ENCODE assay signal across 30 cellular contexts in the genomic region with DNA sequence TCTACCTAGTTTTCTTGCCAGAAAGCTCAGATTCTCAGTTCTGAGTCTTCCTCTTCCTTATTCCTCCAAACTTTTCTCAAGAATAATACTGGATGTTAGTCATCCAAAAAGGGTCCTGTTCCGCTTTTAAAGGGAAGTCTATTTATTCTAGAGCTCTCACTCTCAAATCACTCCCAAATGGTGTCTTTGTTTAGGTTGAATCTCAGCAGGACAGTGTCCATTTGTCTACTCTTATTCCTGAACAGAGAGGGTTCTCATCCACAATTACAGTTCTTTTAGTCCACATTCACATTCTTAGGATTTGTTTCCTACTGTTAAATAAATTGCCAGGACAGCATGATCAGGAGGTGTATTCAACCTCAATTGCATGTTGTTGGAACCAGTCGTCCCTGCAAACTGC.
"Had no signal": no experiment of that assay in that cellular context is flagged by ENCODE, and none has a peak within 500 bp of the region (broad histone marks: within the 10 kb centered on the region; RNA-seq: fewer than 3 reads in every experiment).

No MANE protein-coding gene starts in this region.

- H3K27ac Mint-ChIP-seq: mesothelial cell of epicardium; naive B cell; natural killer cell treated with Interleukin-12 subunit alpha and Interleukin-12 subunit beta and Interleukin-15 and Interleukin-18, amount 100 ng/mL, for 72 hours; stimulated activated effector memory CD8-positive, alpha-beta T cell treated with anti-CD3 and anti-CD28 coated beads, Interleukin-12 subunit alpha, Interleukin-12 subunit beta, amount 100 ng/mL, for 72 hours; type B pancreatic cell had no signal

- H3K36me3 Mint-ChIP-seq: mesothelial cell of epicardium; naive B cell; natural killer cell treated with Interleukin-12 subunit alpha and Interleukin-12 subunit beta and Interleukin-15 and Interleukin-18, amount 100 ng/mL, for 72 hours; stimulated activated effector memory CD8-positive, alpha-beta T cell treated with anti-CD3 and anti-CD28 coated beads, Interleukin-12 subunit alpha, Interleukin-12 subunit beta, amount 100 ng/mL, for 72 hours; type B pancreatic cell had no signal

- H3K27me3 Mint-ChIP-seq: naive B cell; natural killer cell treated with Interleukin-12 subunit alpha and Interleukin-12 subunit beta and Interleukin-15 and Interleukin-18, amount 100 ng/mL, for 72 hours; type B pancreatic cell had no signal

- H3K27ac ChIP-seq: dorsolateral prefrontal cortex, epithelial cell of prostate, gastroesophageal sphincter, heart left ventricle, hepatocyte, left lung, ovary, psoas muscle, sigmoid colon, testis, tibial artery had no signal

- H2AFZ ChIP-seq: hepatocyte had no signal

- DNase-seq: dorsolateral prefrontal cortex; effector CD4-positive, alpha-beta T cell; foreskin fibroblast; heart left ventricle; left cardiac atrium; left lung; mesenchymal stem cell; mucosa of descending colon; naive B cell; occipital lobe; ovary; posterior cingulate gyrus; psoas muscle; right cardiac atrium; sigmoid colon; stimulated activated CD4-positive, alpha-beta T cell treated with anti-CD3 and anti-CD28 coated beads, Interleukin-2, amount 100 ng/mL, for 24 hours; stimulated activated CD4-positive, alpha-beta T cell treated with anti-CD3 and anti-CD28 coated beads, Interleukin-4, amount 100 ng/mL, for 24 hours; stimulated activated naive CD8-positive, alpha-beta T cell treated with anti-CD3 and anti-CD28 coated beads, Interleukin-15, Interleukin-2, amounts not matched to agents 100 U/mL and 50 U/mL, for 24 hours; substantia nigra; testis; tibial artery had no signal

- H3K36me3 ChIP-seq: gastroesophageal sphincter, heart left ventricle, left lung, ovary, sigmoid colon, tibial artery had no signal

- H3K9me3 Mint-ChIP-seq: mesothelial cell of epicardium, type B pancreatic cell had no signal

- FAIRE-seq: islet of Langerhans had no signal

- H3K4me3 ChIP-seq: dorsolateral prefrontal cortex, gastroesophageal sphincter, heart left ventricle, hepatocyte, left lung, mucosa of descending colon, ovary, psoas muscle, sigmoid colon, testis, tibial artery had no signal

- H3K27me3 ChIP-seq: dorsolateral prefrontal cortex, gastroesophageal sphincter, heart left ventricle, hepatocyte, left lung, ovary, sigmoid colon, testis, tibial artery had no signal

- H3K4me1 Mint-ChIP-seq: mesothelial cell of epicardium; naive B cell; stimulated activated effector memory CD8-positive, alpha-beta T cell treated with anti-CD3 and anti-CD28 coated beads, Interleukin-12 subunit alpha, Interleukin-12 subunit beta, amount 100 ng/mL, for 72 hours had no signal

- ATAC-seq: esophagus mucosa; gastroesophageal sphincter; heart left ventricle; left cardiac atrium; left lung; mucosa of descending colon; natural killer cell treated with Interleukin-12 subunit alpha and Interleukin-12 subunit beta and Interleukin-15 and Interleukin-18, amount 100 ng/mL, for 72 hours; psoas muscle; right cardiac atrium; stimulated activated effector memory CD8-positive, alpha-beta T cell treated with anti-CD3 and anti-CD28 coated beads, Interleukin-12 subunit alpha, Interleukin-12 subunit beta, amount 100 ng/mL, for 72 hours; stimulated activated naive CD8-positive, alpha-beta T cell treated with anti-CD3 and anti-CD28 coated beads, Interleukin-15, Interleukin-2, amounts not matched to agents 100 U/mL and 50 U/mL, for 24 hours had no signal

- H3K4me3 Mint-ChIP-seq: mesothelial cell of epicardium; naive B cell; natural killer cell treated with Interleukin-12 subunit alpha and Interleukin-12 subunit beta and Interleukin-15 and Interleukin-18, amount 100 ng/mL, for 72 hours; stimulated activated effector memory CD8-positive, alpha-beta T cell treated with anti-CD3 and anti-CD28 coated beads, Interleukin-12 subunit alpha, Interleukin-12 subunit beta, amount 100 ng/mL, for 72 hours; type B pancreatic cell had no signal

- H3K4me1 ChIP-seq: gastroesophageal sphincter, heart left ventricle, left lung, psoas muscle, sigmoid colon, testis, tibial artery had no signal

- H3K79me2 ChIP-seq: hepatocyte had no signal

- H3K4me2 ChIP-seq: hepatocyte had no signal

- H3K9me3 ChIP-seq: gastroesophageal sphincter, heart left ventricle, left lung, mucosa of descending colon, ovary, psoas muscle, sigmoid colon, testis, tibial artery had no signal
